Comparison of ENCODE assay signal across 12 cellular contexts in the genomic region with DNA sequence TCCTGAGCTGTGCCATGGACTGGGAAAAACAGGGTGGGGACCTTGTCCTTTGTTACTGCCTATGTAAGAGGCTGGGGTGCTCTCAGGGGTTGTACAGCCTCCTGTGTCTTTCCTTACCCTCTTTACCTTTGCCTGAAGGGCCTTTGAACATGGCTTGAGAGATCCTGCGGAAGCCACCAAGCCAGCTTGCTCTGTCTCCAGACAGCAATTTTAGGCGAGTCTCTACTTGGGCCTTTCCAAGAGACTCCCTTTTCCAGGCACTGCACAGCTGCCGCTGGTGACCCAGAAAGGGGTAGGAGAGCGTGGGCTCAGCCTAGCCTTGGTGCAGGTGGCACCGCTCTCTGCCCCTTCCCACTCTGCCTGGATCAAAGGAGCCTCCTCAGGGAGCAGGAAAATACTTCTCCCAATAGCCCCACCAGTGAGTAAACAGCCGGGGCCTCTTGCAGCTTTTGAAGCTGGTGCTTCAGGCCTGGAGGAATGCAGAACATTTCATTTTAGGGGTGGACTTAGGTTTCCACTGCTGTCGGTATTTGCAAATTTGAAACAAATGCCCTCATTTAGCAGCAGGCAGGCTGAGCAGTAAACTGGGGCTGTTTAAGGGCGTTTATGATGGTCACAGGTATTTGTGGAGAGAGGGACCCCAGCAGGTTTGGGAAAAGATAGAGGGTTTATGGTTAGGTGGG.
DNase-seq lines count a peak whose midpoint lies in the region; ATAC-seq, FAIRE-seq and TF ChIP-seq lines count a peak whose summit lies in the region.
"Had no signal": no experiment of that assay in that cellular context is flagged by ENCODE, and none has a peak within 500 bp of the region (broad histone marks: within the 10 kb centered on the region; RNA-seq: fewer than 3 reads in every experiment).

No MANE protein-coding gene starts in this region.

- no peaks in the 10 kb centered on the region for H3K9me3 ChIP-seq in iPS-15b (ENCODE audit: control insufficient read depth, insufficient read depth, low read length)
- H3K9me3 ChIP-seq: colonic mucosa, thoracic aorta had no signal

- no peaks in the 10 kb centered on the region for H3K27me3 ChIP-seq in iPS-15b (ENCODE audit: control insufficient read depth, insufficient read depth, low read length)
- H3K27me3 ChIP-seq: colonic mucosa had no signal

- H3K9ac ChIP-seq in iPS-15b (ENCODE audit: low read depth, low read length): peak overlapping the region; percentile 14

- peak; percentile 64 for DNase-seq in retina
- DNase-seq in COLO829 (ENCODE audit: low spot score): no peak
- DNase-seq in ACHN: no peak
- DNase-seq in NCI-H2107 treated with DMSO at 0.1 percent for 48 hours (lab: John Stamatoyannopoulos, UW; ENCODE audit: unreplicated experiment): no peak
- DNase-seq: activated CD8-positive, alpha-beta memory T cell treated with anti-CD3 and anti-CD28 coated beads, Interleukin-2, amount 50 U/mL, for 48 hours; colonic mucosa; DND-41 had no signal

- no peak for TF ChIP-seq CTCF in VCaP (conservative IDR thresholded peaks at IDR 0.05)

- FAIRE-seq in G401.6 (lab: Jason Lieb, UNC): peak; percentile 79

- in situ Hi-C loops in ACHN (cut with HindIII; ENCODE audit: low pct_ligation_motif_present, low pct_unique_long_range_greater_than_20kb, low sequenced_read_pairs): no loop called here

- no peaks in the 10 kb centered on the region for H3K36me3 ChIP-seq in iPS-15b (ENCODE audit: control insufficient read depth, insufficient read depth, low read length)
- H3K36me3 ChIP-seq: colonic mucosa, thoracic aorta had no signal

- peaks cover 38% of the 10 kb centered on the region for H3K4me1 ChIP-seq in iPS-15b (ENCODE audit: control insufficient read depth, insufficient read depth, low read length)
- H3K4me1 ChIP-seq: colonic mucosa had no signal

- ATAC-seq in HG02798 (IDR thresholded peaks at IDR 0.05; ENCODE audit: poor library complexity, unreplicated experiment): no peak

- H3K4me3 ChIP-seq in iPS-15b (ENCODE audit: low read depth, low read length): peak overlapping the region; percentile 1
- H3K4me3 ChIP-seq: colonic mucosa, thoracic aorta had no signal

- peak overlapping the region; percentile 90 for H3K27ac ChIP-seq in VCaP
- H3K27ac ChIP-seq: colonic mucosa, thoracic aorta had no signal
